Comparison of ENCODE assay signal across 24 cellular contexts in genomic region chr3:197435426-197435825, GRCh38.
"Had no signal": no experiment of that assay in that cellular context is flagged by ENCODE, and none has a peak within 500 bp of the region (broad histone marks: within the 10 kb centered on the region; RNA-seq: fewer than 3 reads in every experiment).

No MANE protein-coding gene starts in this region.

- H3K36me3 ChIP-seq: esophagus muscularis mucosa, gastroesophageal sphincter, heart right ventricle, left lung, lower lobe of right lung had no signal

- H3K27ac ChIP-seq: coronary artery, dorsolateral prefrontal cortex, epithelial cell of prostate, esophagus muscularis mucosa, foreskin keratinocyte, gastroesophageal sphincter, heart right ventricle, left lung, lower lobe of right lung had no signal

- H3K27me3 ChIP-seq: foreskin keratinocyte, left lung had no signal

- FAIRE-seq: colon, endothelial cell of umbilical vein, frontal cortex, islet of Langerhans, keratinocyte had no signal

- H3K4me3 ChIP-seq: coronary artery, dorsolateral prefrontal cortex, esophagus muscularis mucosa, gastroesophageal sphincter, heart right ventricle, left lung, lower lobe of right lung had no signal

- DNase-seq: dermis blood vessel endothelial cell; dorsolateral prefrontal cortex; effector CD4-positive, alpha-beta T cell; effector memory CD4-positive, alpha-beta T cell; erythroblast; foreskin keratinocyte; head of caudate nucleus; heart right ventricle; hippocampal formation; left cardiac atrium; left lung; left ventricle myocardium superior; lower lobe of right lung; mesenchymal stem cell; naive thymus-derived CD4-positive, alpha-beta T cell had no signal

- H3K9me3 ChIP-seq: esophagus muscularis mucosa, gastroesophageal sphincter, left lung, lower lobe of right lung had no signal

- H3K4me1 ChIP-seq: foreskin keratinocyte, left lung, lower lobe of right lung had no signal

- ATAC-seq: foreskin keratinocyte; gastroesophageal sphincter; heart right ventricle; left cardiac atrium; left lung; left ventricle myocardium superior; lower lobe of right lung; naive thymus-derived CD4-positive, alpha-beta T cell had no signal
